10 cellular contexts compared by ENCODE assay signal in the genomic region with DNA sequence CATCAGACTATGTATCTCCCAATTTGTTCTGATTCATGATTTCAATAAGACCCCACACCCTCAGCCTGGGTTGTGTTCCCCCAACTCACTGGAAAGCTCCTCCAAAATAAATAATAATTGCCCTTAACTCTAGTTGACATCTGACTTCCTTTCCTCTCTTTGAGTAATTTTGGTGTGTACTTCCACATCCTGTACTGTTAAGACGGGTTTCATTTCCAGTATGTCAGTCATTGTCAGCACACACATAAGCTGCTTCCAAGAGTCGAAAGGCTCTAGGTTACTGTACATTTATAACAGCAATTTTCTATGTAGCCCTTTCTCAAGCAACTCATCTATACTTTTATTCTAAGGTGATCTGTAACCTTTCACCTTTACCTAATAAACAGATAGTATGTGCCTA. TPM values are rescaled to one million over a fixed set of nuclear protein-coding genes. Genes with fewer than 3 reads are reported as not detected.
DNase-seq lines count a peak whose midpoint lies in the region; ATAC-seq and TF ChIP-seq lines count a peak whose summit lies in the region.
"Had no signal": no experiment of that assay in that cellular context is flagged by ENCODE, and none has a peak within 500 bp of the region (broad histone marks: within the 10 kb centered on the region; RNA-seq: fewer than 3 reads in every experiment).

No MANE protein-coding gene starts in this region.

- H3K9me3 ChIP-seq in psoas muscle: no peaks in the 10 kb centered on the region
- H3K9me3 ChIP-seq: ovary had no signal

- ATAC-seq in GM18907 (IDR thresholded peaks at IDR 0.05; ENCODE audit: unreplicated experiment): peak; percentile 74
- ATAC-seq in HG03354 (IDR thresholded peaks at IDR 0.05; ENCODE audit: poor library complexity, severe bottlenecking, unreplicated experiment): peak; percentile 67
- no peak for ATAC-seq in psoas muscle
- no peak for ATAC-seq in HG02884 (IDR thresholded peaks at IDR 0.05; ENCODE audit: unreplicated experiment)

- no peaks in the 10 kb centered on the region for H3K4me1 ChIP-seq in psoas muscle

- TF ChIP-seq CTCF in choroid plexus epithelial cell (conservative IDR thresholded peaks at IDR 0.05; ENCODE audit: low read depth, low read length) (no peak), psoas muscle (IDR thresholded peaks at IDR 0.05) (no peak)

- H3K27ac ChIP-seq in psoas muscle: peak overlapping the region; percentile 52

- H3K4me3 ChIP-seq in choroid plexus epithelial cell (ENCODE audit: low read depth, low read length) (peak overlapping the region; percentile 25), psoas muscle (peak overlapping the region; percentile 52)

- intact Hi-C loops in psoas muscle (cut with DNase I): no loop called here

- H3K36me3 ChIP-seq in psoas muscle (ENCODE audit: insufficient read depth in 1 of 2, low read depth in 1 of 2): no peaks in the 10 kb centered on the region
- H3K36me3 ChIP-seq: ovary had no signal

- DNase-seq in choroid plexus epithelial cell (ENCODE audit: low read depth) (peak; percentile 52), psoas muscle (no peak), retina (no peak), DMS 273 treated with DMSO at 0.1 percent for 48 hours (lab: John Stamatoyannopoulos, UW) (no peak)
- DNase-seq: NCI-H524 treated with DMSO at 0.1 percent for 48 hours, ovary had no signal

- H3K27me3 ChIP-seq in psoas muscle (ENCODE audit: insufficient read depth in 3 of 3, low read length in 2 of 3): peaks cover 0 to 5% (median 0%) of the 10 kb centered on the region in 3 donors
- H3K27me3 ChIP-seq: ovary had no signal

- 38 to 45% (median 44%) methylated on average over 2 of the region's 2 CpGs for WGBS in psoas muscle, 3 donors

RNA-seq across cellular contexts. Expression of gene C1QTNF7, which starts 52.1 kb away (rescaled TPM):
- 1 to 10 TPM in 1 of 4 donors, under 1 TPM in 3; 0.29 to 2.3 (median 0.53) TPM for total RNA-seq in psoas muscle
- polyA plus RNA-seq in psoas muscle: under 1 TPM; 0.20 to 0.59 (median 0.35) TPM
- total RNA-seq: Daoy had no signal

Comparison
In these comparisons a context has a peak if more than half of its experiments do, and no peak if none do; other contexts are left out.
1. ATAC-seq: peak in GM18907 (single experiment) and HG03354 (single experiment); none in psoas muscle (0 of 4) and HG02884 (single experiment).